In genomic region chr19:1274852-1275259, GRCh38 we compare ENCODE assay signal across 8 cellular contexts. TPM values are rescaled to one million over a fixed set of nuclear protein-coding genes. Genes with fewer than 3 reads are reported as not detected.
DNase-seq lines count a peak whose midpoint lies in the region; ATAC-seq, FAIRE-seq and TF ChIP-seq lines count a peak whose summit lies in the region.

No MANE protein-coding gene starts in this region.

- SMC1A ChIA-PET in GM12878 (lab: Charles Lee; ENCODE audit: uncharacterized antibody, unreplicated experiment): interaction anchor here (1.0 kb wide), 1 partner anchor 30 kb away, joined by 5 read pairs; no protein-coding TSS in a partner anchor

- no peak for FAIRE-seq in GM12878 (lab: Jason Lieb, UNC)

- intact Hi-C loops in Right ventricle myocardium inferior (cut with DNase I): loop anchor here (5.0 kb wide), 3 partner anchors 107 to 232 kb away; partner anchors contain the start of genes DAZAP1 and NDUFS7
- intact Hi-C loops in cardiac septum (cut with DNase I): loop anchor here (5.0 kb wide), 3 partner anchors 82 to 107 kb away; partner anchors contain the start of gene NDUFS7
- intact Hi-C loops in GM12878 (cut with micrococcal nuclease; ENCODE audit: unreplicated experiment): no loop called here
- intact Hi-C loops in transverse colon (cut with DNase I; ENCODE audit: low total_unique reads): no loop called here
- intact Hi-C loops in lower leg skin (cut with DNase I; ENCODE audit: low total_unique reads): loop anchor here (5.0 kb wide), 1 partner anchor 172 kb away; no protein-coding TSS in a partner anchor

- DNase-seq in Right ventricle myocardium inferior (ENCODE audit: missing footprints): no peak
- no peak for DNase-seq in cardiac septum (ENCODE audit: low spot score)
- no peak for DNase-seq in GM12878 (ENCODE audit: low read depth, low spot score)
- DNase-seq in transverse colon: no peak
- DNase-seq in lower leg skin (ENCODE audit: low spot score in 2 of 2): no peak
- DNase-seq in amygdala (lab: John Stamatoyannopoulos, UW): no peak

- no peaks in the 10 kb centered on the region for H3K27me3 ChIP-seq in GM12878 (replicated peaks in 1 of 2; ENCODE audit: control insufficient read depth in 2 of 2, insufficient read depth in 2 of 2, low read length in 1 of 2)
- H3K27me3 ChIP-seq in liver (ENCODE audit: control insufficient read depth in 4 of 4, insufficient read depth in 4 of 4, low read length in 3 of 4): no peaks in the 10 kb centered on the region
- no peaks in the 10 kb centered on the region for H3K27me3 ChIP-seq in transverse colon

- TF ChIP-seq CTCF in GM12878 (IDR thresholded peaks at IDR 0.05 in 2 of 3, conservative IDR thresholded peaks at IDR 0.05 in 1 of 3; ENCODE audit: control insufficient read depth in 2 of 3, extremely low read depth in 1 of 3, insufficient read depth in 1 of 3, low read depth in 3 of 3, low read length in 3 of 3) (no peak), liver (IDR thresholded peaks at IDR 0.05; ENCODE audit: low read depth, low read length, missing input control) (no peak), transverse colon (IDR thresholded peaks at IDR 0.05) (no peak), lower leg skin (IDR thresholded peaks at IDR 0.05) (no peak)

- CTCF ChIA-PET in GM12878 (lab: Yijun Ruan, JAX): interaction anchor here (1.0 to 1.5 kb wide), 3 partner anchors 8 to 162 kb away, joined by 3 to 8 read pairs (median 6); no protein-coding TSS in a partner anchor

- no peak for TF ChIP-seq POLR2A in GM12878 (IDR thresholded peaks at IDR 0.05; ENCODE audit: low read depth, low read length)
- TF ChIP-seq POLR2A in transverse colon (IDR thresholded peaks at IDR 0.05): no peak
- no peak for TF ChIP-seq POLR2A in lower leg skin (IDR thresholded peaks at IDR 0.05)
- TF ChIP-seq POLR2A in GM18505 (IDR thresholded peaks at IDR 0.05; ENCODE audit: borderline replicate concordance, extremely low read depth, insufficient read depth, insufficient read length): no peak

- BruUV-seq in GM12878 (replicated peaks; lab: Mats Ljungman, UMichigan): no TSS peak

- peak overlapping the region; percentile 96; the same call in 1 of the 2 replicates for H3K9ac ChIP-seq in GM12878 (ENCODE audit: control insufficient read depth, insufficient read depth, low read length)
- no peak overlapping the region for H3K9ac ChIP-seq in liver (ENCODE audit: low read depth in 1 of 2, low read length in 2 of 2)

- TF ChIP-seq EP300 in GM12878 (IDR thresholded peaks at IDR 0.05; ENCODE audit: borderline replicate concordance in 1 of 2, control insufficient read depth in 1 of 2, low read depth in 2 of 2, low read length in 2 of 2): no peak
- no peak for TF ChIP-seq EP300 in transverse colon (IDR thresholded peaks at IDR 0.05; ENCODE audit: low read depth)

- ATAC-seq in Right ventricle myocardium inferior: peak; percentile 0
- no peak for ATAC-seq in GM12878
- ATAC-seq in GM18505 (IDR thresholded peaks at IDR 0.05; ENCODE audit: unreplicated experiment): no peak

- H3K27ac ChIP-seq in GM12878 (ENCODE audit: control insufficient read depth, insufficient read depth) (peak overlapping the region; percentile 97), liver (ENCODE audit: low read depth in 1 of 2, low read length in 2 of 2) (peak overlapping the region; percentile 89 to 98), transverse colon (peak overlapping the region; percentile 98 to 100 (median 100))

- H3K4me3 ChIP-seq in GM12878 (peak overlapping the region; percentile 85; the same call in 1 of the 2 replicates), liver (ENCODE audit: low read depth in 1 of 3, low read length in 3 of 3) (peak overlapping the region in 2 of 3 donors; percentile 19 to 66), transverse colon (peak overlapping the region; percentile 2 to 67 (median 58)), lower leg skin (ENCODE audit: low read depth, poor library complexity, severe bottlenecking) (no peak overlapping the region)

- H3K36me3 ChIP-seq in GM12878 (ENCODE audit: control insufficient read depth in 2 of 2, insufficient read depth in 2 of 2, low read length in 1 of 2): peaks cover 41 to 49% of the 10 kb centered on the region in 2 experiments
- peaks cover 20 to 33% (median 23%) of the 10 kb centered on the region in 4 donors for H3K36me3 ChIP-seq in liver (ENCODE audit: control insufficient read depth in 4 of 4, insufficient read depth in 3 of 4, low read depth in 1 of 4, low read length in 3 of 4)
- H3K36me3 ChIP-seq in transverse colon: peaks cover 0 to 28% (median 13%) of the 10 kb centered on the region in 4 donors

- POLR2A ChIA-PET in GM12878 (lab: Charles Lee): interaction anchor here (0.6 to 1.2 kb wide), 5 partner anchors 8 to 962 kb away, joined by 3 to 7 read pairs (median 6); no protein-coding TSS in a partner anchor

- H3K9me3 ChIP-seq in GM12878 (replicated peaks; ENCODE audit: control insufficient read depth, insufficient read depth, low read length): no peaks in the 10 kb centered on the region
- no peaks in the 10 kb centered on the region for H3K9me3 ChIP-seq in liver (ENCODE audit: control insufficient read depth in 4 of 4, low read length in 3 of 4)
- no peaks in the 10 kb centered on the region for H3K9me3 ChIP-seq in transverse colon

- no peaks in the 10 kb centered on the region; the same call in 1 of the 2 replicates for H4K20me1 ChIP-seq in GM12878 (ENCODE audit: control insufficient read depth, insufficient read depth)

- TF ChIP-seq RAD21 in GM12878 (IDR thresholded peaks at IDR 0.05; ENCODE audit: insufficient read depth, low read depth, low read length) (no peak), liver (IDR thresholded peaks at IDR 0.05) (no peak)

- in situ Hi-C loops in GM12878 (cut with MboI): loop anchor here (5.0 kb wide), 1 partner anchor 97 kb away; no protein-coding TSS in a partner anchor
- in situ Hi-C loops in transverse colon (cut with MboI; ENCODE audit: low pct_ligation_motif_present in 1 of 4, low pct_unique_long_range_greater_than_20kb in 1 of 4, low sequenced_read_pairs in 3 of 4): loop anchor here in 2 of 4 donors (25.0 kb wide), 1 partner anchor 112 kb away; the partner anchor contains the start of gene NDUFS7 (in 2 of the 2)

- RAD21 ChIA-PET in GM12878 (lab: Charles Lee; ENCODE audit: unreplicated experiment): interaction anchor here (1.0 to 3.9 kb wide), 3 partner anchors 9 to 98 kb away, joined by 5 to 29 read pairs (median 5); no protein-coding TSS in a partner anchor

- peak overlapping the region; percentile 85 for H3K4me2 ChIP-seq in GM12878 (ENCODE audit: control insufficient read depth, insufficient read depth)

- WGBS in GM12878 (ENCODE audit: insufficient coverage, insufficient replicate concordance, low lambda C conversion rate, missing lambda C conversion rate): 32% methylated on average over 32 of the region's 44 CpGs
- WGBS in liver: 30% methylated on average over 44 of the region's 44 CpGs
- 59% methylated on average over 16 of the region's 44 CpGs; no CpG with 5 or more reads in 1 of the 2 donors for WGBS in transverse colon (ENCODE audit: low coverage in 1 of 2), 2 donors
- 24 to 26% methylated on average over 21 to 25 of the region's 44 CpGs for WGBS in lower leg skin, 2 donors

- H3K4me1 ChIP-seq in GM12878 (ENCODE audit: control insufficient read depth, insufficient read depth, low read length): peaks cover 26% of the 10 kb centered on the region
- H3K4me1 ChIP-seq in liver (ENCODE audit: control insufficient read depth in 4 of 4, insufficient read depth in 4 of 4, low read length in 3 of 4): peaks cover 24 to 69% (median 59%) of the 10 kb centered on the region in 4 donors
- peaks cover 55 to 70% (median 65%) of the 10 kb centered on the region in 4 donors for H3K4me1 ChIP-seq in transverse colon

- H3K79me2 ChIP-seq in GM12878 (ENCODE audit: control insufficient read depth, insufficient read depth, low read length): peaks cover 63% of the 10 kb centered on the region

- peak overlapping the region; percentile 11; the same call in 1 of the 2 replicates for H2AFZ ChIP-seq in GM12878 (ENCODE audit: control insufficient read depth, low read depth, low read length)

RNA-seq across cellular contexts. Expression of gene FAM174C, which starts 0.5 kb away (rescaled TPM):
- 13.1 TPM for total RNA-seq in Right ventricle myocardium inferior
- 20.0 TPM for total RNA-seq in cardiac septum
- 15.3 and 16.8 TPM in 2 replicates for total RNA-seq in GM12878 (2013; cell fraction: nucleolus; rRNA removed)
- total RNA-seq in GM12878 (2014; rRNA removed): 52.8 and 57.6 TPM in 2 replicates
- 15.4 and 18.8 TPM in 2 replicates for total RNA-seq in GM12878 (2014; rRNA removed; fragmentation: Illumina TruSeq; extraction: Trizol)
- total RNA-seq in GM12878 (2021): 71.8 and 73.0 TPM in 2 replicates
- 13.7 TPM for polyA plus RNA-seq in GM12878 (2011; ENCODE audit: low read depth)
- polyA plus RNA-seq in GM12878 (2011; rRNA removed): 14.8 and 29.6 TPM in 2 replicates
- polyA plus RNA-seq in GM12878 (2011; cell fraction: cytosol; rRNA removed): 85.8 and 125 TPM in 2 replicates
- polyA plus RNA-seq in GM12878 (2011; cell fraction: nucleus; rRNA removed): 64.1 and 89.0 TPM in 2 replicates
- 61.2 and 63.0 TPM in 2 replicates for polyA plus RNA-seq in GM12878 (2012)
- polyA plus RNA-seq in GM12878 (2014; fragmentation: Illumina TruSeq; extraction: Trizol): 1.1 and 8.1 TPM in 2 replicates
- polyA plus RNA-seq in GM12878 (2014; fragmentation: Nextera tagmentation; extraction: Ambion mirVana): 1 to 10 TPM in 1 of 2 experiments, under 1 TPM in 1; 0.89 to 6.9 TPM
- 94.6 and 104 TPM in 2 replicates for polyA plus RNA-seq in GM12878 (2014; rRNA removed)
- 10 to 100 TPM; 72.0 to 79.9 TPM for polyA plus RNA-seq in GM12878 (2016; fragmentation: Nextera tagmentation; extraction: Ambion mirVana)
- 10.3 and 34.2 TPM in 2 replicates for polyA minus RNA-seq in GM12878 (2011; rRNA and poly(A)+ RNA removed)
- 20.5 and 25.9 TPM in 2 replicates for polyA minus RNA-seq in GM12878 (2011; cell fraction: cytosol; rRNA and poly(A)+ RNA removed)
- 11.1 and 20.1 TPM in 2 replicates for polyA minus RNA-seq in GM12878 (2011; cell fraction: nucleus; rRNA and poly(A)+ RNA removed)
- 10 to 100 TPM; 14.6 to 15.7 TPM for total RNA-seq in liver
- 10 to 100 TPM; 51.9 to 79.8 TPM for polyA plus RNA-seq in liver
- total RNA-seq in transverse colon: 100 to 1,000 TPM in 2 of 4 donors, 10 to 100 TPM in 2; 72.5 to 116 (median 99.0) TPM
- 10 to 100 TPM; 66.3 to 74.1 (median 68.8) TPM for total RNA-seq in lower leg skin

RNA-seq across cellular contexts. Expression of gene CIRBP, which starts 5.7 kb away (rescaled TPM):
- total RNA-seq in Right ventricle myocardium inferior (219 TPM), cardiac septum (318 TPM), GM12878 (2014; rRNA removed) (216 and 225 TPM in 2 replicates), GM12878 (2014; rRNA removed; fragmentation: Illumina TruSeq; extraction: Trizol) (228 and 243 TPM in 2 replicates), GM12878 (2021) (264 and 284 TPM in 2 replicates), liver (100 to 1,000 TPM in 1 of 2 donors, 10 to 100 TPM in 1; 80.5 to 135 TPM), transverse colon (100 to 1,000 TPM; 431 to 488 (median 460) TPM), lower leg skin (100 to 1,000 TPM; 496 to 546 (median 545) TPM)
- 275 and 320 TPM in 2 replicates for total RNA-seq in GM12878 (2013; cell fraction: nucleolus; rRNA removed)
- 115 TPM for polyA plus RNA-seq in GM12878 (2011; ENCODE audit: low read depth)
- polyA plus RNA-seq in GM12878 (2011; rRNA removed) (153 and 253 TPM in 2 replicates), GM12878 (2014; fragmentation: Illumina TruSeq; extraction: Trizol) (152 and 313 TPM in 2 replicates), GM12878 (2014; fragmentation: Nextera tagmentation; extraction: Ambion mirVana) (10 to 100 TPM; 27.6 to 52.4 TPM), GM12878 (2014; rRNA removed) (335 and 370 TPM in 2 replicates), GM12878 (2016; fragmentation: Nextera tagmentation; extraction: Ambion mirVana) (100 to 1,000 TPM; 162 to 166 TPM), liver (100 to 1,000 TPM in 1 of 2 donors, 10 to 100 TPM in 1; 41.1 to 113 TPM)
- 253 and 279 TPM in 2 replicates for polyA plus RNA-seq in GM12878 (2011; cell fraction: cytosol; rRNA removed)
- polyA plus RNA-seq in GM12878 (2011; cell fraction: nucleus; rRNA removed): 892 and 1,145 TPM in 2 replicates
- polyA plus RNA-seq in GM12878 (2012): 254 and 374 TPM in 2 replicates
- 50.8 and 65.0 TPM in 2 replicates for polyA minus RNA-seq in GM12878 (2011; rRNA and poly(A)+ RNA removed)
- 44.4 and 56.1 TPM in 2 replicates for polyA minus RNA-seq in GM12878 (2011; cell fraction: cytosol; rRNA and poly(A)+ RNA removed)
- polyA minus RNA-seq in GM12878 (2011; cell fraction: nucleus; rRNA and poly(A)+ RNA removed): 81.2 and 108 TPM in 2 replicates

RNA-seq across cellular contexts. Expression of gene EFNA2, which starts 10.8 kb away (rescaled TPM):
- not detected for total RNA-seq in Right ventricle myocardium inferior
- total RNA-seq in cardiac septum: not detected
- not detected in 2 replicates for total RNA-seq in GM12878 (2013; cell fraction: nucleolus; rRNA removed)
- total RNA-seq in GM12878 (2014; rRNA removed): not detected in 2 replicates
- not detected in 2 replicates for total RNA-seq in GM12878 (2014; rRNA removed; fragmentation: Illumina TruSeq; extraction: Trizol)
- total RNA-seq in GM12878 (2021): not detected in 2 replicates
- not detected for polyA plus RNA-seq in GM12878 (2011; ENCODE audit: low read depth)
- not detected in 2 replicates for polyA plus RNA-seq in GM12878 (2011; rRNA removed)
- polyA plus RNA-seq in GM12878 (2011; cell fraction: cytosol; rRNA removed): not detected in 2 replicates
- not detected in 2 replicates for polyA plus RNA-seq in GM12878 (2011; cell fraction: nucleus; rRNA removed)
- not detected in 2 replicates for polyA plus RNA-seq in GM12878 (2012)
- not detected in 2 replicates for polyA plus RNA-seq in GM12878 (2014; fragmentation: Illumina TruSeq; extraction: Trizol)
- polyA plus RNA-seq in GM12878 (2014; fragmentation: Nextera tagmentation; extraction: Ambion mirVana): not detected
- not detected in 2 replicates for polyA plus RNA-seq in GM12878 (2014; rRNA removed)
- polyA plus RNA-seq in GM12878 (2016; fragmentation: Nextera tagmentation; extraction: Ambion mirVana): not detected
- polyA minus RNA-seq in GM12878 (2011; rRNA and poly(A)+ RNA removed): not detected in 2 replicates
- polyA minus RNA-seq in GM12878 (2011; cell fraction: cytosol; rRNA and poly(A)+ RNA removed): not detected in 2 replicates
- not detected in 2 replicates for polyA minus RNA-seq in GM12878 (2011; cell fraction: nucleus; rRNA and poly(A)+ RNA removed)
- 1 to 10 TPM in 1 of 2 donors, under 1 TPM in 1; 0.98 to 6.2 TPM for total RNA-seq in liver
- 1 to 10 TPM; 2.5 to 9.8 TPM for polyA plus RNA-seq in liver
- 100 to 1,000 TPM in 1 of 4 donors, 10 to 100 TPM in 3; 30.5 to 112 (median 40.6) TPM for total RNA-seq in transverse colon
- total RNA-seq in lower leg skin: not detected

RNA-seq across cellular contexts. Expression of gene MIDN, which starts 26.5 kb away (rescaled TPM):
- total RNA-seq in Right ventricle myocardium inferior (62.8 TPM), cardiac septum (97.5 TPM), GM12878 (2014; rRNA removed) (6.1 and 8.4 TPM in 2 replicates), GM12878 (2014; rRNA removed; fragmentation: Illumina TruSeq; extraction: Trizol) (6.5 and 7.0 TPM in 2 replicates), GM12878 (2021) (51.5 and 52.3 TPM in 2 replicates), liver (10 to 100 TPM in 1 of 2 donors, 1 to 10 TPM in 1; 9.1 to 22.9 TPM), transverse colon (100 to 1,000 TPM in 3 of 4 donors, 10 to 100 TPM in 1; 89.4 to 379 (median 116) TPM), lower leg skin (100 to 1,000 TPM in 1 of 4 donors, 10 to 100 TPM in 3; 59.7 to 119 (median 78.7) TPM)
- total RNA-seq in GM12878 (2013; cell fraction: nucleolus; rRNA removed): 69.3 and 73.1 TPM in 2 replicates
- polyA plus RNA-seq in GM12878 (2011; ENCODE audit: low read depth): 6.0 TPM
- polyA plus RNA-seq in GM12878 (2011; rRNA removed) (7.6 and 12.2 TPM in 2 replicates), GM12878 (2014; fragmentation: Illumina TruSeq; extraction: Trizol) (4.2 and 7.9 TPM in 2 replicates), GM12878 (2014; fragmentation: Nextera tagmentation; extraction: Ambion mirVana) (under 1 TPM; 0.38 to 0.63 TPM), GM12878 (2014; rRNA removed) (30.9 and 33.7 TPM in 2 replicates), GM12878 (2016; fragmentation: Nextera tagmentation; extraction: Ambion mirVana) (1 to 10 TPM; 2.3 TPM), liver (10 to 100 TPM in 1 of 2 donors, 1 to 10 TPM in 1; 2.9 to 14.6 TPM)
- 24.2 and 29.5 TPM in 2 replicates for polyA plus RNA-seq in GM12878 (2011; cell fraction: cytosol; rRNA removed)
- 102 and 129 TPM in 2 replicates for polyA plus RNA-seq in GM12878 (2011; cell fraction: nucleus; rRNA removed)
- polyA plus RNA-seq in GM12878 (2012): 26.6 and 35.6 TPM in 2 replicates
- polyA minus RNA-seq in GM12878 (2011; rRNA and poly(A)+ RNA removed): 2.3 and 11.8 TPM in 2 replicates
- polyA minus RNA-seq in GM12878 (2011; cell fraction: cytosol; rRNA and poly(A)+ RNA removed): 21.7 and 23.8 TPM in 2 replicates
- polyA minus RNA-seq in GM12878 (2011; cell fraction: nucleus; rRNA and poly(A)+ RNA removed): 29.9 and 46.6 TPM in 2 replicates

RNA-seq across cellular contexts. Expression of gene ATP5F1D, which starts 33.3 kb away (rescaled TPM):
- total RNA-seq in Right ventricle myocardium inferior: 656 TPM
- 486 TPM for total RNA-seq in cardiac septum
- 14.2 and 16.6 TPM in 2 replicates for total RNA-seq in GM12878 (2013; cell fraction: nucleolus; rRNA removed)
- 45.8 and 52.5 TPM in 2 replicates for total RNA-seq in GM12878 (2014; rRNA removed)
- total RNA-seq in GM12878 (2014; rRNA removed; fragmentation: Illumina TruSeq; extraction: Trizol): 18.9 and 23.6 TPM in 2 replicates
- 304 and 305 TPM in 2 replicates for total RNA-seq in GM12878 (2021)
- polyA plus RNA-seq in GM12878 (2011; ENCODE audit: low read depth): 34.8 TPM
- polyA plus RNA-seq in GM12878 (2011; rRNA removed): 18.5 and 46.6 TPM in 2 replicates
- 109 and 189 TPM in 2 replicates for polyA plus RNA-seq in GM12878 (2011; cell fraction: cytosol; rRNA removed)
- 95.0 and 142 TPM in 2 replicates for polyA plus RNA-seq in GM12878 (2011; cell fraction: nucleus; rRNA removed)
- 163 and 185 TPM in 2 replicates for polyA plus RNA-seq in GM12878 (2012)
- polyA plus RNA-seq in GM12878 (2014; fragmentation: Illumina TruSeq; extraction: Trizol): 1.4 and 12.8 TPM in 2 replicates
- polyA plus RNA-seq in GM12878 (2014; fragmentation: Nextera tagmentation; extraction: Ambion mirVana): 10 to 100 TPM in 1 of 2 experiments, 1 to 10 TPM in 1; 7.2 to 45.0 TPM
- polyA plus RNA-seq in GM12878 (2014; rRNA removed): 179 and 216 TPM in 2 replicates
- 100 to 1,000 TPM; 355 to 357 TPM for polyA plus RNA-seq in GM12878 (2016; fragmentation: Nextera tagmentation; extraction: Ambion mirVana)
- polyA minus RNA-seq in GM12878 (2011; rRNA and poly(A)+ RNA removed): 38.4 and 79.7 TPM in 2 replicates
- polyA minus RNA-seq in GM12878 (2011; cell fraction: cytosol; rRNA and poly(A)+ RNA removed): 73.8 and 96.8 TPM in 2 replicates
- 21.4 and 39.0 TPM in 2 replicates for polyA minus RNA-seq in GM12878 (2011; cell fraction: nucleus; rRNA and poly(A)+ RNA removed)
- total RNA-seq in liver: 10 to 100 TPM; 20.2 to 44.5 TPM
- polyA plus RNA-seq in liver: 100 to 1,000 TPM; 246 to 315 TPM
- 100 to 1,000 TPM; 157 to 650 (median 240) TPM for total RNA-seq in transverse colon
- total RNA-seq in lower leg skin: 100 to 1,000 TPM; 121 to 198 (median 146) TPM

Comparison
In these comparisons a context has a peak if more than half of its experiments do, and no peak if none do; other contexts are left out.
1. RNA of gene EFNA2, which starts 10.8 kb away (total RNA-seq): 30.5 to 112 TPM in transverse colon; 0.98 to 6.2 TPM in liver, not detected in cardiac septum (single experiment), not detected in Right ventricle myocardium inferior (single experiment), not detected in GM12878 and not detected in lower leg skin; every median in the first group is over 4 times any median in the second.
2. intact Hi-C loops: an anchor here in Right ventricle myocardium inferior (5.0 kb wide), cardiac septum (5.0 kb wide) and lower leg skin (5.0 kb wide); none called in GM12878 and transverse colon.
3. Peak in every context shown above with its lines, with median percentiles within 50 percentile points of each other: H3K27ac ChIP-seq.